8 cellular contexts compared by ENCODE assay signal in the genomic region with DNA sequence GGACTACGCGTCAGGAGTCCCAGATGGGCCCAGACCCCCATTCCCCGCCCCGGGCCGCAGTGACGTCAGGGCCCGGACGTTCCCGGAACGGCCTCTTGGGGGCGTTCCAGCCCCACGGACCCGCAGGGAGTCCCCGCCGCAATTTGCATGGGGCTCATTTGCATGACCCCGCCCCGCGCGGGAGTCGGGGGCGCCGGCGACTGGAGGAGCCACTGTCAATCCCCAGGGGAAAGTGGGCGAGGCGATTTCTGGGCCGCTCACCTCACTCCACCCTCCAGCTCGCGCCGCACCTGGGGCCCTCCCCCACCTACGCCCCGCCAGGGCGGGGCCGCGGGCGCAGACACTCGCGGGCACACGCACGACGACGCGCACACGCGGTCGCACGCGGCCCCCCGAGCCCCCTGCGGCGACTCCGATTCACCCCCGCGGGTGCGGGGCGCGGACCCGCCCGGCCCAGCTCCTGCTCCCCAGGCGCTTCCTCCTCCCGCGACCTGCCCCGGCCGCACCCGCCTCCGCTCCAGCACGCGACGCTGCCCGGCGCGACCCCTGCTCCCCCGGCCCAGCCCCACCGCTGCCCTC. TPM values are rescaled to one million over a fixed set of nuclear protein-coding genes. Genes with fewer than 3 reads are reported as not detected.
A peak's percentile ranks its signal among the peaks of the same experiment; 100 is the strongest.
DNase-seq lines count a peak whose midpoint lies in the region; ATAC-seq and TF ChIP-seq lines count a peak whose summit lies in the region.

No MANE protein-coding gene starts in this region.

- intact Hi-C loops in CD14-positive monocyte (cut with micrococcal nuclease): loop anchor here in 1 of 2 donors (5.0 to 10.0 kb wide), 3 partner anchors 34 to 202 kb away; partner anchors contain the start of genes B3GALT6, C1orf159 and SDF4

- peaks cover 31 to 51% (median 46%) of the 10 kb centered on the region in 3 donors for H3K27me3 Mint-ChIP-seq in CD14-positive monocyte (ENCODE audit: low read depth in 3 of 3)

- no peaks in the 10 kb centered on the region for H3K36me3 ChIP-seq in thymus (ENCODE audit: control insufficient read depth, insufficient read depth)

- peaks cover 8% of the 10 kb centered on the region for H3K4me1 Mint-ChIP-seq in CD14-positive monocyte

- no peak overlapping the region for H3K27ac Mint-ChIP-seq in CD14-positive monocyte

- H3K4me3 ChIP-seq in thymus (ENCODE audit: low read length): peak overlapping the region; percentile 57

- no peak overlapping the region for H3K27ac ChIP-seq in thymus (ENCODE audit: low read depth)

- peak; percentile 90 for TF ChIP-seq CTCF in CD14-positive monocyte (IDR thresholded peaks at IDR 0.05)
- TF ChIP-seq CTCF in omental fat pad (IDR thresholded peaks at IDR 0.05): peak in 1 of 3 donors; percentile 35

- H3K36me3 Mint-ChIP-seq in CD14-positive monocyte: peaks cover 1 to 4% of the 10 kb centered on the region in 2 donors

- H3K9me3 Mint-ChIP-seq in CD14-positive monocyte: peaks cover 0 to 13% (median 6%) of the 10 kb centered on the region in 7 donors

- H3K27me3 ChIP-seq in thymus (ENCODE audit: control insufficient read depth, insufficient read depth): peaks cover 48% of the 10 kb centered on the region

- H3K9me3 ChIP-seq in thymus (ENCODE audit: control insufficient read depth): no peaks in the 10 kb centered on the region

- 1% methylated on average over 73 of the region's 73 CpGs for WGBS in thymus

- H3K4me1 ChIP-seq in thymus (ENCODE audit: control insufficient read depth, insufficient read depth, low read length): peaks cover 7% of the 10 kb centered on the region

- peak overlapping the region; percentile 39 to 72 for H3K4me3 Mint-ChIP-seq in CD14-positive monocyte

- peak; percentile 82 for ATAC-seq in GM19455 (IDR thresholded peaks at IDR 0.05; ENCODE audit: unreplicated experiment)
- ATAC-seq in HG03575 (IDR thresholded peaks at IDR 0.05; ENCODE audit: extremely low read depth, insufficient number of reproducible peaks, low FRiP score, unreplicated experiment): peak; percentile 51
- ATAC-seq in omental fat pad (ENCODE audit: low FRiP score): peak; percentile 92

- peak; percentile 74 for DNase-seq in CD14-positive monocyte (ENCODE audit: low spot score)
- DNase-seq in OCI-M1 (lab: John Stamatoyannopoulos, UW): peak; percentile 94
- DNase-seq in activated effector memory CD4-positive, alpha-beta T cell treated with Interleukin-2 at 50 U/mL for 16 hours: peak; percentile 62
- peak; percentile 47 for DNase-seq in foreskin melanocyte
- peak; percentile 32 for DNase-seq in omental fat pad (ENCODE audit: low spot score)

RNA-seq across cellular contexts. Expression of gene AGRN, which starts 13.2 kb away (rescaled TPM):
- polyA plus RNA-seq in CD14-positive monocyte (under 1 TPM; 0.06 to 0.43 TPM), thymus (19.2 TPM)
- total RNA-seq in omental fat pad: 10 to 100 TPM; 17.2 to 42.3 (median 22.6) TPM

RNA-seq across cellular contexts. Expression of gene ISG15, which starts 19.8 kb away (rescaled TPM):
- polyA plus RNA-seq in CD14-positive monocyte: 100 to 1,000 TPM; 128 to 241 TPM
- 10 to 100 TPM; 27.7 to 84.3 (median 32.6) TPM for total RNA-seq in omental fat pad
- polyA plus RNA-seq in thymus: 285 TPM

RNA-seq across cellular contexts. Expression of gene HES4, which starts 33.2 kb away (rescaled TPM):
- polyA plus RNA-seq in CD14-positive monocyte (1 to 10 TPM; 1.4 to 2.0 TPM), thymus (15.5 TPM)
- total RNA-seq in omental fat pad: 10 to 100 TPM; 17.8 to 30.0 (median 22.6) TPM

RNA-seq across cellular contexts. Expression of gene RNF223, which starts 41.0 kb away (rescaled TPM):
- not detected for polyA plus RNA-seq in CD14-positive monocyte
- not detected for total RNA-seq in omental fat pad
- 0.37 TPM for polyA plus RNA-seq in thymus

RNA-seq across cellular contexts. Expression of gene PERM1, which starts 51.2 kb away (rescaled TPM):
- not detected for polyA plus RNA-seq in CD14-positive monocyte
- 1 to 10 TPM in 1 of 4 donors, under 1 TPM in 1, not detected in 2; 0.36 to 1.4 TPM for total RNA-seq in omental fat pad
- 0.59 TPM for polyA plus RNA-seq in thymus

Comparison
In these comparisons a context has a peak if more than half of its experiments do, and no peak if none do; other contexts are left out.
1. DNase-seq: peak in every context shown above with its lines; median percentile 94 in OCI-M1; 74 in CD14-positive monocyte; 62 in activated effector memory CD4-positive, alpha-beta T cell treated with Interleukin-2 at 50 U/mL for 16 hours; 47 in foreskin melanocyte; 32 in omental fat pad.
2. RNA of gene AGRN, which starts 13.2 kb away (polyA plus RNA-seq): 19.2 TPM in thymus (single experiment); 0.06 to 0.43 TPM in CD14-positive monocyte; every median in the first group is over 10 times any median in the second.
3. Peak in every context shown above with its lines, with median percentiles within 50 percentile points of each other: ATAC-seq.